ENCODE assay signal across 9 cellular contexts in genomic region chr6:84906514-84906913, GRCh38.
"Had no signal": no experiment of that assay in that cellular context is flagged by ENCODE, and none has a peak within 500 bp of the region (broad histone marks: within the 10 kb centered on the region; RNA-seq: fewer than 3 reads in every experiment).

No MANE protein-coding gene starts in this region.

- H3K4me1 ChIP-seq: HAP-1 had no signal

- H3K9ac ChIP-seq: GM23248 had no signal

- ATAC-seq: HCT116, K562 had no signal

- H3K9me3 ChIP-seq: HAP-1 had no signal

- H3K4me3 ChIP-seq: GM23248, HAP-1, K562 had no signal

- DNase-seq: GM23248, GOT3, H7, IMR-90, KG1 had no signal

- FAIRE-seq: K562 had no signal

- H3K27ac ChIP-seq: GM23248, HL-60 had no signal

- H2AFZ ChIP-seq: GM23248 had no signal

- H3K36me3 ChIP-seq: HAP-1 had no signal
